ENCODE assay signal across 10 cellular contexts in genomic region chr11:118605116-118605867, GRCh38. TPM values are rescaled to one million over a fixed set of nuclear protein-coding genes. Genes with fewer than 3 reads are reported as not detected.
DNase-seq lines count a peak whose midpoint lies in the region; ATAC-seq, FAIRE-seq and TF ChIP-seq lines count a peak whose summit lies in the region.
"Had no signal": no experiment of that assay in that cellular context is flagged by ENCODE, and none has a peak within 500 bp of the region (broad histone marks: within the 10 kb centered on the region; RNA-seq: fewer than 3 reads in every experiment).

No MANE protein-coding gene starts in this region.

- CTCF ChIA-PET in K562 (lab: Yijun Ruan, JAX; ENCODE audit: low intra/inter-chr PET ratio), result no interaction called here

- TF ChIP-seq POLR2A in K562 (conservative IDR thresholded peaks at IDR 0.05) (no peak), spleen (IDR thresholded peaks at IDR 0.05) (no peak)

- H3K79me2 ChIP-seq in K562 (ENCODE audit: control insufficient read depth, insufficient read depth, low read length), result peaks cover 10% of the 10 kb centered on the region; the same call in 2 of the 3 replicates

- intact Hi-C loops in K562 (cut with micrococcal nuclease) (loop anchor here (2.0 kb wide), 1 partner anchor 32 kb away; the partner anchor contains the start of gene ARCN1), kidney (cut with DNase I) (no loop called here), spleen (cut with DNase I; ENCODE audit: low total_unique reads) (no loop called here)

- peak; percentile 92 for DNase-seq in GM04503 (ENCODE audit: low read depth)
- DNase-seq in K562 (ENCODE audit: extremely low read depth in 1 of 4, low spot score in 3 of 4), result peak; percentile 52 to 86 (median 64)
- peak; percentile 93 for DNase-seq in kidney
- peak; percentile 50 for DNase-seq in spleen
- no peak for DNase-seq in activated effector memory CD4-positive, alpha-beta T cell treated with Interleukin-2 at 50 U/mL for 16 hours
- no peak for DNase-seq in retina

- H3K36me3 ChIP-seq in K562 (ENCODE audit: control insufficient read depth, insufficient read depth, low read length) (peaks cover 21% of the 10 kb centered on the region), kidney (ENCODE audit: control insufficient read depth in 1 of 2, insufficient read depth in 2 of 2, low read length in 2 of 2) (peaks cover 16 to 21% of the 10 kb centered on the region in 2 donors), spleen (peaks cover 0 to 35% (median 24%) of the 10 kb centered on the region in 6 donors)

- peak overlapping the region in 1 of 2 experiments; percentile 18; a peak in 1 of 4 replicates for H3K9ac ChIP-seq in K562 (ENCODE audit: insufficient read depth in 1 of 2, low read depth in 2 of 2, low read length in 2 of 2)
- H3K9ac ChIP-seq in kidney (ENCODE audit: low read length in 2 of 2), result peak overlapping the region in 1 of 2 donors; percentile 31

- H3K9me3 ChIP-seq in K562 (replicated peaks; ENCODE audit: control insufficient read depth, insufficient read depth, low read depth, low read length) (no peaks in the 10 kb centered on the region), kidney (ENCODE audit: control insufficient read depth in 1 of 2, low read length in 2 of 2) (no peaks in the 10 kb centered on the region), spleen (no peaks in the 10 kb centered on the region)

- no TSS peak for BruUV-seq in K562 (replicated peaks; lab: Mats Ljungman, UMichigan)

- WGBS in K562 (ENCODE audit: insufficient coverage, low coverage, missing lambda C conversion rate), result 19% methylated on average over 10 of the region's 10 CpGs
- 59 to 79% (median 67%) methylated on average over 10 of the region's 10 CpGs for WGBS in spleen, 5 donors

- H3K27me3 ChIP-seq in K562 (ENCODE audit: control insufficient read depth in 2 of 2, insufficient read depth in 2 of 2, low read length in 2 of 2) (no peaks in the 10 kb centered on the region), spleen (replicated peaks in 1 of 7) (peaks cover 0 to 30% (median 15%) of the 10 kb centered on the region in 7 donors)

- peak overlapping the region; percentile 63 for H2AFZ ChIP-seq in K562 (ENCODE audit: low read depth, low read length)

- ATAC-seq in K562, result peak; percentile 16
- ATAC-seq in activated CD4-positive, CD25-positive, alpha-beta regulatory T cell treated with anti-CD3 and anti-CD28 coated beads, Interleukin-2, amount 50 U/mL, for 24 hours, result no peak
- ATAC-seq in HG03280 (IDR thresholded peaks at IDR 0.05; ENCODE audit: unreplicated experiment), result no peak
- ATAC-seq: esophagus mucosa had no signal

- no peak; the same call in 1 of the 2 replicates for TF ChIP-seq EP300 in K562 (IDR thresholded peaks at IDR 0.05; ENCODE audit: low read length)

- 0 out of 2 replicates have a peak, but pooled peaks cover 3% of the 10 kb centered on the region for H4K20me1 ChIP-seq in K562 (replicated peaks; ENCODE audit: control insufficient read depth, insufficient read depth, low read length)

- no peak for TF ChIP-seq CTCF in K562 (IDR thresholded peaks at IDR 0.05 in 2 of 3, conservative IDR thresholded peaks at IDR 0.05 in 1 of 3; ENCODE audit: insufficient read depth in 2 of 3, low read depth in 1 of 3, low read length in 3 of 3)
- TF ChIP-seq CTCF in kidney (IDR thresholded peaks at IDR 0.05; ENCODE audit: borderline replicate concordance, extremely low read depth, insufficient read depth), result no peak
- TF ChIP-seq CTCF in spleen (IDR thresholded peaks at IDR 0.05 in 8 of 11, conservative IDR thresholded peaks at IDR 0.05 in 3 of 11), result no peak

- POLR2A ChIA-PET in K562 (lab: Yijun Ruan, JAX), result interaction anchor here (0.6 to 2.6 kb wide), 15 partner anchors 11 to 227 kb away, joined by 3 to 20 read pairs (median 4); no protein-coding TSS in a partner anchor

- FAIRE-seq in K562 (lab: Jason Lieb, UNC) (peak; percentile 80), kidney (lab: Jason Lieb, UNC) (no peak)
- FAIRE-seq: TTC549 had no signal

- H3K27ac ChIP-seq in K562 (ENCODE audit: extremely low read depth, low read depth, low read length), result peak overlapping the region; percentile 14; the same call in 1 of the 3 replicates
- H3K27ac ChIP-seq in kidney (ENCODE audit: low read depth in 2 of 2, low read length in 2 of 2), result peak overlapping the region; percentile 72 to 84
- peak overlapping the region in 7 of 8 donors; percentile 26 to 87 (median 64) for H3K27ac ChIP-seq in spleen

- H3K4me2 ChIP-seq in K562 (ENCODE audit: insufficient read depth, low read length), result peak overlapping the region; percentile 23

- no peak for TF ChIP-seq RAD21 in K562 (CRISPR knock-in tag; conservative IDR thresholded peaks at IDR 0.05 in 1 of 2, IDR thresholded peaks at IDR 0.05 in 1 of 2)

- H3K4me3 ChIP-seq in K562 (no peak overlapping the region), kidney (ENCODE audit: low read length in 2 of 2) (no peak overlapping the region), spleen (no peak overlapping the region)

- no peaks in the 10 kb centered on the region for H3K9me1 ChIP-seq in K562 (ENCODE audit: control insufficient read depth, insufficient read depth, low read length)

- in situ Hi-C loops in K562 (cut with MboI), result no loop called here

- H3K4me1 ChIP-seq in K562 (replicated peaks in 1 of 2; ENCODE audit: control insufficient read depth in 2 of 2, insufficient read depth in 2 of 2, low read length in 2 of 2), result peaks cover 54 to 55% of the 10 kb centered on the region in 2 experiments
- H3K4me1 ChIP-seq in kidney (ENCODE audit: control insufficient read depth in 1 of 2, insufficient read depth in 1 of 2, low read depth in 1 of 2, low read length in 2 of 2), result peaks cover 34 to 35% of the 10 kb centered on the region in 2 donors
- peaks cover 0 to 59% (median 41%) of the 10 kb centered on the region in 6 donors for H3K4me1 ChIP-seq in spleen

RNA-seq across cellular contexts. Expression of gene PHLDB1, which starts 2.1 kb away (rescaled TPM):
- 88.0 and 200 TPM in 2 replicates for total RNA-seq in K562 (2011; cell fraction: chromatin; rRNA removed; ENCODE audit: low replicate concordance)
- 71.3 and 79.0 TPM in 2 replicates for total RNA-seq in K562 (2011; cell fraction: nucleolus; rRNA removed)
- 93.1 and 134 TPM in 2 replicates for total RNA-seq in K562 (2011; cell fraction: nucleoplasm; rRNA removed)
- total RNA-seq in K562 (2014; rRNA removed) (17.8 and 21.2 TPM in 2 replicates), K562 (2014; rRNA removed; fragmentation: Illumina TruSeq; extraction: Trizol) (7.7 and 8.5 TPM in 2 replicates), K562 (2015; rRNA removed; fragmentation: Illumina TruSeq; extraction: Trizol) (12.0 and 12.3 TPM in 2 replicates), K562 (2021) (27.0 and 28.7 TPM in 2 replicates), kidney (118 TPM), spleen (100 to 1,000 TPM in 3 of 7 donors, 10 to 100 TPM in 4; 34.7 to 162 (median 84.2) TPM)
- polyA plus RNA-seq in K562 (2011; rRNA removed) (17.0 and 21.7 TPM in 2 replicates), K562 (2014; fragmentation: Illumina TruSeq; extraction: Trizol) (14.2 and 16.2 TPM in 2 replicates), K562 (2014; fragmentation: Nextera tagmentation; extraction: Ambion mirVana) (1 to 10 TPM; 2.0 to 3.1 TPM), K562 (2014; rRNA removed) (17.1 and 18.9 TPM in 2 replicates), kidney (ENCODE audit: insufficient read depth, low read depth, low replicate concordance) (39.1 TPM), spleen (10 to 100 TPM; 13.0 to 70.9 (median 53.3) TPM)
- polyA plus RNA-seq in K562 (2011; cell fraction: cytosol; rRNA removed), result 16.1 and 27.1 TPM in 2 replicates
- polyA plus RNA-seq in K562 (2011; cell fraction: nucleus; rRNA removed), result 62.2 and 110 TPM in 2 replicates
- polyA plus RNA-seq in K562 (2012), result 15.6 and 17.0 TPM in 2 replicates
- 24.4 and 29.0 TPM in 2 replicates for polyA minus RNA-seq in K562 (2011; rRNA and poly(A)+ RNA removed)
- polyA minus RNA-seq in K562 (2011; cell fraction: cytosol; rRNA and poly(A)+ RNA removed), result 20.1 and 22.6 TPM in 2 replicates
- polyA minus RNA-seq in K562 (2011; cell fraction: nucleus; rRNA and poly(A)+ RNA removed), result 34.6 and 34.9 TPM in 2 replicates

RNA-seq across cellular contexts. Expression of gene ARCN1, which starts 33.1 kb away (rescaled TPM):
- total RNA-seq in K562 (2011; cell fraction: chromatin; rRNA removed; ENCODE audit: low replicate concordance), result 33.0 and 70.2 TPM in 2 replicates
- 25.1 and 26.7 TPM in 2 replicates for total RNA-seq in K562 (2011; cell fraction: nucleolus; rRNA removed)
- total RNA-seq in K562 (2011; cell fraction: nucleoplasm; rRNA removed), result 50.7 and 82.0 TPM in 2 replicates
- total RNA-seq in K562 (2014; rRNA removed) (47.4 and 50.4 TPM in 2 replicates), K562 (2014; rRNA removed; fragmentation: Illumina TruSeq; extraction: Trizol) (76.4 and 87.6 TPM in 2 replicates), K562 (2015; rRNA removed; fragmentation: Illumina TruSeq; extraction: Trizol) (72.3 and 77.9 TPM in 2 replicates), K562 (2021) (87.6 and 94.4 TPM in 2 replicates), kidney (107 TPM), spleen (100 to 1,000 TPM in 2 of 7 donors, 10 to 100 TPM in 5; 75.1 to 106 (median 98.8) TPM)
- polyA plus RNA-seq in K562 (2011; rRNA removed) (224 and 237 TPM in 2 replicates), K562 (2014; fragmentation: Illumina TruSeq; extraction: Trizol) (109 and 126 TPM in 2 replicates), K562 (2014; fragmentation: Nextera tagmentation; extraction: Ambion mirVana) (10 to 100 TPM; 30.0 to 43.5 TPM), K562 (2014; rRNA removed) (75.8 and 81.0 TPM in 2 replicates), kidney (ENCODE audit: insufficient read depth, low read depth, low replicate concordance) (64.7 TPM), spleen (10 to 100 TPM; 33.8 to 49.9 (median 41.3) TPM)
- polyA plus RNA-seq in K562 (2011; cell fraction: cytosol; rRNA removed), result 136 and 284 TPM in 2 replicates
- 27.6 and 58.6 TPM in 2 replicates for polyA plus RNA-seq in K562 (2011; cell fraction: nucleus; rRNA removed)
- 72.5 and 103 TPM in 2 replicates for polyA plus RNA-seq in K562 (2012)
- polyA minus RNA-seq in K562 (2011; rRNA and poly(A)+ RNA removed), result 236 and 317 TPM in 2 replicates
- polyA minus RNA-seq in K562 (2011; cell fraction: cytosol; rRNA and poly(A)+ RNA removed), result 88.0 and 104 TPM in 2 replicates
- polyA minus RNA-seq in K562 (2011; cell fraction: nucleus; rRNA and poly(A)+ RNA removed), result 8.8 and 22.3 TPM in 2 replicates

RNA-seq across cellular contexts. Expression of gene IFT46, which starts 39.6 kb away (rescaled TPM):
- 15.4 and 15.5 TPM in 2 replicates for total RNA-seq in K562 (2011; cell fraction: chromatin; rRNA removed; ENCODE audit: low replicate concordance)
- total RNA-seq in K562 (2011; cell fraction: nucleolus; rRNA removed), result 7.9 and 8.5 TPM in 2 replicates
- 11.7 and 12.6 TPM in 2 replicates for total RNA-seq in K562 (2011; cell fraction: nucleoplasm; rRNA removed)
- total RNA-seq in K562 (2014; rRNA removed) (11.8 and 12.0 TPM in 2 replicates), K562 (2014; rRNA removed; fragmentation: Illumina TruSeq; extraction: Trizol) (14.3 and 15.2 TPM in 2 replicates), K562 (2015; rRNA removed; fragmentation: Illumina TruSeq; extraction: Trizol) (15.2 and 16.6 TPM in 2 replicates), K562 (2021) (9.9 and 10.1 TPM in 2 replicates), kidney (21.1 TPM), spleen (10 to 100 TPM in 6 of 7 donors, 1 to 10 TPM in 1; 10.0 to 21.9 (median 16.9) TPM)
- polyA plus RNA-seq in K562 (2011; rRNA removed) (16.8 and 30.4 TPM in 2 replicates), K562 (2014; fragmentation: Illumina TruSeq; extraction: Trizol) (15.9 and 18.9 TPM in 2 replicates), K562 (2014; fragmentation: Nextera tagmentation; extraction: Ambion mirVana) (10 to 100 TPM; 24.2 to 29.5 TPM), K562 (2014; rRNA removed) (14.3 and 14.8 TPM in 2 replicates), kidney (ENCODE audit: insufficient read depth, low read depth, low replicate concordance) (28.7 TPM), spleen (10 to 100 TPM; 12.4 to 17.2 (median 13.9) TPM)
- 10.8 and 26.7 TPM in 2 replicates for polyA plus RNA-seq in K562 (2011; cell fraction: cytosol; rRNA removed)
- polyA plus RNA-seq in K562 (2011; cell fraction: nucleus; rRNA removed), result 8.8 and 20.4 TPM in 2 replicates
- 10.6 and 13.5 TPM in 2 replicates for polyA plus RNA-seq in K562 (2012)
- polyA minus RNA-seq in K562 (2011; rRNA and poly(A)+ RNA removed), result 14.8 and 27.5 TPM in 2 replicates
- polyA minus RNA-seq in K562 (2011; cell fraction: cytosol; rRNA and poly(A)+ RNA removed), result 5.8 and 6.4 TPM in 2 replicates
- polyA minus RNA-seq in K562 (2011; cell fraction: nucleus; rRNA and poly(A)+ RNA removed), result 2.0 and 6.7 TPM in 2 replicates

Comparison
In these comparisons a context has a peak if more than half of its experiments do, and no peak if none do; other contexts are left out.
1. DNase-seq: peak in GM04503 (single experiment), K562 (4 of 4), kidney (single experiment) and spleen (single experiment); none in activated effector memory CD4-positive, alpha-beta T cell treated with Interleukin-2 at 50 U/mL for 16 hours (single experiment) and retina (single experiment).
2. H3K27ac ChIP-seq: peak in every context shown above with its lines; median percentile 78 in kidney; 64 in spleen; 14 in K562.